ENCODE assay signal across 28 cellular contexts in genomic region chr2:171334171-171334570, GRCh38.
"Had no signal": no experiment of that assay in that cellular context is flagged by ENCODE, and none has a peak within 500 bp of the region (broad histone marks: within the 10 kb centered on the region; RNA-seq: fewer than 3 reads in every experiment).

No MANE protein-coding gene starts in this region.

- H3K9me3 ChIP-seq: left lung, neutrophil, ovary, prostate gland, right atrium auricular region, spleen, suprapubic skin, tibial nerve had no signal

- H3K9me3 Mint-ChIP-seq: activated naive CD4-positive, alpha-beta T cell treated with anti-CD3 and anti-CD28 coated beads, Interleukin-2, amount 50 U/mL, for 72 hours; brain; dendritic cell treated with granulocyte-macrophage colony-stimulating factor and Interleukin-4, amounts not matched to agents 40 ng/mL and 50 ng/mL, for 4 days; nephron; stimulated activated naive CD8-positive, alpha-beta T cell treated with anti-CD3 and anti-CD28 coated beads, Interleukin-15, amount 100 ng/mL, for 72 hours; T-helper 2 cell treated with Interferon-gamma antibody and Interleukin-4, amounts not matched to agents 5 μg/mL and 100 μg/mL, for 36 hours had no signal

- ATAC-seq: activated CD8-positive, alpha-beta T cell treated with anti-CD3 and anti-CD28 coated beads, Interleukin-2, amount 10 ng/mL, durations not matched to agents 7 days and 5 days; activated naive CD4-positive, alpha-beta T cell treated with anti-CD3 and anti-CD28 coated beads, Interleukin-2, amount 50 U/mL, for 72 hours; left lung; stimulated activated naive CD8-positive, alpha-beta T cell treated with anti-CD3 and anti-CD28 coated beads, Interleukin-15, amount 100 ng/mL, for 72 hours had no signal

- H3K27me3 ChIP-seq: left lung, neutrophil, ovary, right atrium auricular region, spleen, suprapubic skin, tibial nerve had no signal

- H3K36me3 ChIP-seq: left lung, neutrophil, ovary, prostate gland, right atrium auricular region, spleen, suprapubic skin, tibial nerve, WERI-Rb-1 had no signal

- H3K4me3 ChIP-seq: left lung, lung, ovary, prostate gland, right atrium auricular region, spleen, suprapubic skin, tibial nerve had no signal

- DNase-seq: activated CD4-positive, alpha-beta T cell treated with anti-CD3 and anti-CD28 coated beads for 1 hour; activated CD4-positive, alpha-beta T cell treated with anti-CD3 and anti-CD28 coated beads, Interleukin-2, amount 50 U/mL, for 1 hour; activated CD8-positive, alpha-beta T cell treated with anti-CD3 and anti-CD28 coated beads, Interleukin-2, amount 10 ng/mL, durations not matched to agents 7 days and 5 days; activated T-cell treated with anti-CD3 and anti-CD28 coated beads, Interleukin-2, amount 50 U/mL, for 1 hour; aorta; caudate nucleus; effector CD4-positive, alpha-beta T cell; foreskin fibroblast; left lung; midbrain; ovary; spleen; stimulated activated CD4-positive, alpha-beta T cell treated with anti-CD3 and anti-CD28 coated beads, Interleukin-4, amount 100 ng/mL, for 24 hours; stimulated activated naive CD8-positive, alpha-beta T cell treated with anti-CD3 and anti-CD28 coated beads, Interleukin-15, amount 100 ng/mL, for 72 hours; WERI-Rb-1 had no signal

- H3K27ac Mint-ChIP-seq: activated CD8-positive, alpha-beta T cell treated with anti-CD3 and anti-CD28 coated beads, Interleukin-2, amount 10 ng/mL, durations not matched to agents 7 days and 5 days; activated naive CD4-positive, alpha-beta T cell treated with anti-CD3 and anti-CD28 coated beads, Interleukin-2, amount 50 U/mL, for 72 hours; dendritic cell treated with granulocyte-macrophage colony-stimulating factor and Interleukin-4, amounts not matched to agents 40 ng/mL and 50 ng/mL, for 4 days; T-helper 2 cell treated with Interferon-gamma antibody and Interleukin-4, amounts not matched to agents 5 μg/mL and 100 μg/mL, for 36 hours had no signal

- H3K27ac ChIP-seq: left lung, neutrophil, ovary, prostate gland, right atrium auricular region, suprapubic skin, tibial nerve, WERI-Rb-1 had no signal

- FAIRE-seq: endometrium, keratinocyte had no signal

- H3K4me1 Mint-ChIP-seq: nephron had no signal

- H3K27me3 Mint-ChIP-seq: brain; dendritic cell treated with granulocyte-macrophage colony-stimulating factor and Interleukin-4, amounts not matched to agents 40 ng/mL and 50 ng/mL, for 4 days; stimulated activated naive CD8-positive, alpha-beta T cell treated with anti-CD3 and anti-CD28 coated beads, Interleukin-15, amount 100 ng/mL, for 72 hours had no signal

- H3K4me3 Mint-ChIP-seq: activated CD8-positive, alpha-beta T cell treated with anti-CD3 and anti-CD28 coated beads, Interleukin-2, amount 10 ng/mL, durations not matched to agents 7 days and 5 days; brain; dendritic cell treated with granulocyte-macrophage colony-stimulating factor and Interleukin-4, amounts not matched to agents 40 ng/mL and 50 ng/mL, for 4 days; nephron; stimulated activated naive CD8-positive, alpha-beta T cell treated with anti-CD3 and anti-CD28 coated beads, Interleukin-15, amount 100 ng/mL, for 72 hours; T-helper 2 cell treated with Interferon-gamma antibody and Interleukin-4, amounts not matched to agents 5 μg/mL and 100 μg/mL, for 36 hours had no signal
